2 cellular contexts compared by ENCODE assay signal in genomic region chr11:24593332-24593731, GRCh38.
TF ChIP-seq lines count a peak whose summit lies in the region.

No MANE protein-coding gene starts in this region.

TF ChIP-seq in IMR-90, 13 proteins besides CTCF, POLR2A, EP300 and RAD21 (continued from another document):
- TF ChIP-seq CEBPB (IDR thresholded peaks at IDR 0.05; ENCODE audit: low read depth, low read length) (no peak), BHLHE40 (IDR thresholded peaks at IDR 0.05; ENCODE audit: low read depth, low read length) (no peak), RCOR1 (IDR thresholded peaks at IDR 0.05; ENCODE audit: insufficient replicate concordance, low read length) (no peak), MAFK (IDR thresholded peaks at IDR 0.05; ENCODE audit: low read depth, low read length) (no peak), USF2 (IDR thresholded peaks at IDR 0.05; ENCODE audit: low read depth, low read length) (no peak), FOS (IDR thresholded peaks at IDR 0.05; ENCODE audit: low read depth, low read length) (no peak), MAZ (IDR thresholded peaks at IDR 0.05; ENCODE audit: borderline replicate concordance, low read depth, low read length) (no peak), NFE2L2 (IDR thresholded peaks at IDR 0.05; ENCODE audit: low read depth, low read length) (no peak), ELK1 (IDR thresholded peaks at IDR 0.05; ENCODE audit: borderline replicate concordance, low read depth, low read length) (no peak), MXI1 (IDR thresholded peaks at IDR 0.05; ENCODE audit: borderline replicate concordance, low read depth, low read length) (no peak), SMC3 (IDR thresholded peaks at IDR 0.05; ENCODE audit: low read depth, low read length) (no peak)

TF ChIP-seq in SK-N-SH treated with all-trans-retinoic acid at 6 μM for 48 hours, 23 proteins besides CTCF, POLR2A, EP300 and RAD21 (continued from another document):
- TF ChIP-seq SNAI2 (CRISPR knock-in tag; IDR thresholded peaks at IDR 0.05) (no peak), TOX (CRISPR knock-in tag; IDR thresholded peaks at IDR 0.05; ENCODE audit: borderline replicate concordance) (no peak), TCF4 (CRISPR knock-in tag; IDR thresholded peaks at IDR 0.05; ENCODE audit: borderline replicate concordance) (no peak), ZC3H10 (CRISPR knock-in tag; IDR thresholded peaks at IDR 0.05) (no peak), CREB5 (CRISPR knock-in tag; IDR thresholded peaks at IDR 0.05; ENCODE audit: low read depth) (no peak), CSDC2 (CRISPR knock-in tag; IDR thresholded peaks at IDR 0.05) (no peak), ARNTL (CRISPR knock-in tag; IDR thresholded peaks at IDR 0.05; ENCODE audit: borderline replicate concordance, low read depth) (no peak), ZFP30 (CRISPR knock-in tag; IDR thresholded peaks at IDR 0.05) (no peak), BACH2 (CRISPR knock-in tag; IDR thresholded peaks at IDR 0.05; ENCODE audit: borderline replicate concordance) (no peak)
- TF ChIP-seq, protein P1, sequence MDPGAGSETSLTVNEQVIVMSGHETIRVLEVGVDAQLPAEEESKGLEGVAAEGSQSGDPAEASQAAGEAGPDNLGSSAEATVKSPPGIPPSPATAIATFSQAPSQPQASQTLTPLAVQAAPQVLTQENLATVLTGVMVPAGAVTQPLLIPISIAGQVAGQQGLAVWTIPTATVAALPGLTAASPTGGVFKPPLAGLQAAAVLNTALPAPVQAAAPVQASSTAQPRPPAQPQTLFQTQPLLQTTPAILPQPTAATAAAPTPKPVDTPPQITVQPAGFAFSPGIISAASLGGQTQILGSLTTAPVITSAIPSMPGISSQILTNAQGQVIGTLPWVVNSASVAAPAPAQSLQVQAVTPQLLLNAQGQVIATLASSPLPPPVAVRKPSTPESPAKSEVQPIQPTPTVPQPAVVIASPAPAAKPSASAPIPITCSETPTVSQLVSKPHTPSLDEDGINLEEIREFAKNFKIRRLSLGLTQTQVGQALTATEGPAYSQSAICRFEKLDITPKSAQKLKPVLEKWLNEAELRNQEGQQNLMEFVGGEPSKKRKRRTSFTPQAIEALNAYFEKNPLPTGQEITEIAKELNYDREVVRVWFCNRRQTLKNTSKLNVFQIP (CRISPR knock-in tag; IDR thresholded peaks at IDR 0.05; ENCODE audit: borderline replicate concordance, low read depth), result no peak
